Comparison of ENCODE assay signal across 17 cellular contexts in genomic region chr11:117000039-117000740, GRCh38.
DNase-seq lines count a peak whose midpoint lies in the region; ATAC-seq and TF ChIP-seq lines count a peak whose summit lies in the region.
"Had no signal": no experiment of that assay in that cellular context is flagged by ENCODE, and none has a peak within 500 bp of the region (broad histone marks: within the 10 kb centered on the region; RNA-seq: fewer than 3 reads in every experiment).

No MANE protein-coding gene starts in this region.

- H3K27me3 ChIP-seq in HL-60 (ENCODE audit: insufficient read depth, poor library complexity, severe bottlenecking) (no peaks in the 10 kb centered on the region), left lung (no peaks in the 10 kb centered on the region)
- H3K27me3 ChIP-seq: sigmoid colon had no signal

- H3K4me3 ChIP-seq in HL-60 (replicated peaks; ENCODE audit: insufficient read depth, low read length) (no peak overlapping the region), left lung (no peak overlapping the region)
- H3K4me3 ChIP-seq: sigmoid colon had no signal

- H3K9me3 ChIP-seq in left lung = no peaks in the 10 kb centered on the region
- H3K9me3 ChIP-seq: sigmoid colon had no signal

- H3K27ac Mint-ChIP-seq in CD14-positive monocyte = peak overlapping the region; percentile 93 to 99 (median 97)
- H3K27ac Mint-ChIP-seq: mesothelial cell of epicardium had no signal

- H3K36me3 Mint-ChIP-seq in CD14-positive monocyte = peaks cover 20 to 21% of the 10 kb centered on the region in 2 donors
- H3K36me3 Mint-ChIP-seq: mesothelial cell of epicardium had no signal

- peaks cover 5 to 45% of the 10 kb centered on the region in 2 donors for H3K4me1 ChIP-seq in left lung

- ATAC-seq in left lung = peak; percentile 44
- ATAC-seq in HG03097 (IDR thresholded peaks at IDR 0.05; ENCODE audit: low FRiP score, unreplicated experiment) = no peak

- DNase-seq in CD14-positive monocyte (ENCODE audit: low spot score) = no peak
- peak in 1 of 2 experiments; percentile 76 for DNase-seq in HL-60 (ENCODE audit: low read depth in 1 of 2, low spot score in 1 of 2)
- DNase-seq in SKM-1 (lab: John Stamatoyannopoulos, UW; ENCODE audit: unreplicated experiment) = peak; percentile 69
- no peak for DNase-seq in left lung
- no peak for DNase-seq in stimulated activated naive CD4-positive, alpha-beta T cell (lab: John Stamatoyannopoulos, UW)
- no peak for DNase-seq in GM10266 (ENCODE audit: extremely low spot score)
- no peak for DNase-seq in GM19238 (ENCODE audit: insufficient read length, low spot score)
- DNase-seq: activated CD4-positive, alpha-beta memory T cell treated with anti-CD3 and anti-CD28 coated beads, Interleukin-2, amount 10 ng/mL, durations not matched to agents 7 days and 5 days; effector memory CD4-positive, alpha-beta T cell; hippocampal formation; NCI-H1436; NCI-H446 treated with DMSO at 0.1 percent for 48 hours; sigmoid colon; stimulated activated CD4-positive, alpha-beta T cell treated with anti-CD3 and anti-CD28 coated beads, Interleukin-2, amount 100 ng/mL, for 24 hours had no signal

- H3K4me3 Mint-ChIP-seq in CD14-positive monocyte = peak overlapping the region in 1 of 2 donors; percentile 73
- H3K4me3 Mint-ChIP-seq: activated CD4-positive, alpha-beta memory T cell treated with anti-CD3 and anti-CD28 coated beads, Interleukin-2, amount 10 ng/mL, durations not matched to agents 7 days and 5 days; activated T-helper 1 cell treated with anti-CD3 and anti-CD28 coated beads, Interleukin-12 subunit alpha, Interleukin-12 subunit beta, Interleukin-2, Interleukin-4 antibody, amounts not matched to agents 30 ng/mL and 10 ng/mL and 1 ng/mL, durations not matched to agents 14 hours and 24 hours and 36 hours; mesothelial cell of epicardium had no signal

- H3K9me3 Mint-ChIP-seq in CD14-positive monocyte = peaks cover 0 to 2% (median 0%) of the 10 kb centered on the region in 7 donors
- H3K9me3 Mint-ChIP-seq: activated CD4-positive, alpha-beta memory T cell treated with anti-CD3 and anti-CD28 coated beads, Interleukin-2, amount 10 ng/mL, durations not matched to agents 7 days and 5 days; activated T-helper 1 cell treated with anti-CD3 and anti-CD28 coated beads, Interleukin-12 subunit alpha, Interleukin-12 subunit beta, Interleukin-2, Interleukin-4 antibody, amounts not matched to agents 30 ng/mL and 10 ng/mL and 1 ng/mL, durations not matched to agents 14 hours and 24 hours and 36 hours; mesothelial cell of epicardium had no signal

- H3K27ac ChIP-seq in HL-60 (replicated peaks) = peak overlapping the region; percentile 30
- peak overlapping the region in 1 of 2 donors; percentile 28 for H3K27ac ChIP-seq in left lung
- H3K27ac ChIP-seq: sigmoid colon had no signal

- peaks cover 64% of the 10 kb centered on the region for H3K4me1 Mint-ChIP-seq in CD14-positive monocyte

- TF ChIP-seq CTCF in CD14-positive monocyte (IDR thresholded peaks at IDR 0.05) = no peak
- no peak for TF ChIP-seq CTCF in HL-60 (IDR thresholded peaks at IDR 0.05; ENCODE audit: insufficient read depth, low read length)
- TF ChIP-seq CTCF in left lung (IDR thresholded peaks at IDR 0.05) = no peak
- no peak for TF ChIP-seq CTCF in GM10266 (IDR thresholded peaks at IDR 0.05; ENCODE audit: control insufficient read depth, insufficient read depth, low read depth, missing control alignments)

- H3K27me3 Mint-ChIP-seq in CD14-positive monocyte (ENCODE audit: low read depth in 3 of 3) = peaks cover 0 to 3% (median 0%) of the 10 kb centered on the region in 3 donors
- H3K27me3 Mint-ChIP-seq: activated CD4-positive, alpha-beta memory T cell treated with anti-CD3 and anti-CD28 coated beads, Interleukin-2, amount 10 ng/mL, durations not matched to agents 7 days and 5 days had no signal

- H3K36me3 ChIP-seq in left lung = peaks cover 0 to 5% of the 10 kb centered on the region in 2 donors
- H3K36me3 ChIP-seq: sigmoid colon had no signal

- intact Hi-C loops in CD14-positive monocyte (cut with micrococcal nuclease) (loop anchor here (2.0 to 5.0 kb wide), 2 partner anchors 13 to 97 kb away; partner anchors contain the start of gene SIK3 (in 1 of the 2)), left lung (cut with DNase I) (no loop called here)

Comparison
In these comparisons a context has a peak if more than half of its experiments do, and no peak if none do; other contexts are left out.
1. intact Hi-C loops: an anchor here in CD14-positive monocyte (2.0 to 5.0 kb wide); none called in left lung.